9 cellular contexts compared by ENCODE assay signal in genomic region chr12:75641031-75641780, GRCh38.
DNase-seq lines count a peak whose midpoint lies in the region; ATAC-seq and TF ChIP-seq lines count a peak whose summit lies in the region.
"Had no signal": no experiment of that assay in that cellular context is flagged by ENCODE, and none has a peak within 500 bp of the region (broad histone marks: within the 10 kb centered on the region; RNA-seq: fewer than 3 reads in every experiment).

No MANE protein-coding gene starts in this region.

- peak; percentile 86 to 88 for ATAC-seq in CD4-positive, CD25-positive, alpha-beta regulatory T cell (ENCODE audit: low read depth in 2 of 2)
- ATAC-seq in GM19455 (IDR thresholded peaks at IDR 0.05; ENCODE audit: unreplicated experiment) (peak; percentile 99), HG03457 (IDR thresholded peaks at IDR 0.05; ENCODE audit: unreplicated experiment) (peak; percentile 99), esophagus mucosa (peak; percentile 96), omental fat pad (ENCODE audit: low FRiP score) (no peak)

- H3K4me3 ChIP-seq in CD4-positive, CD25-positive, alpha-beta regulatory T cell (ENCODE audit: low read depth, low read length) = peak overlapping the region; percentile 46

- H3K4me3 Mint-ChIP-seq in CD4-positive, CD25-positive, alpha-beta regulatory T cell = peak overlapping the region in 1 of 4 donors; percentile 18

- TF ChIP-seq CTCF in omental fat pad (IDR thresholded peaks at IDR 0.05) = no peak

- peak in 2 of 3 donors; percentile 9 to 61 for DNase-seq in CD4-positive, CD25-positive, alpha-beta regulatory T cell
- DNase-seq in T-helper 22 cell (ENCODE audit: low read depth) (peak; percentile 5), omental fat pad (ENCODE audit: low spot score) (no peak), epidermal melanocyte (ENCODE audit: insufficient read length, low spot score) (no peak)
- peak; percentile 6 for DNase-seq in stimulated activated CD8-positive, alpha-beta memory T cell treated with anti-CD3 and anti-CD28 coated beads, Interleukin-12 subunit alpha, Interleukin-12 subunit beta, amount 100 ng/mL, for 4 hours (ENCODE audit: low read depth)

- no peaks in the 10 kb centered on the region for H3K27me3 ChIP-seq in CD4-positive, CD25-positive, alpha-beta regulatory T cell (ENCODE audit: control insufficient read depth, insufficient read depth, low read length)

- no peaks in the 10 kb centered on the region for H3K36me3 Mint-ChIP-seq in CD4-positive, CD25-positive, alpha-beta regulatory T cell

- H3K9me3 ChIP-seq in CD4-positive, CD25-positive, alpha-beta regulatory T cell (ENCODE audit: control insufficient read depth in 2 of 2, low read length in 2 of 2) = no peaks in the 10 kb centered on the region

- H3K27me3 Mint-ChIP-seq in CD4-positive, CD25-positive, alpha-beta regulatory T cell = peaks cover 5% of the 10 kb centered on the region

- H3K27ac ChIP-seq in CD4-positive, CD25-positive, alpha-beta regulatory T cell (ENCODE audit: insufficient read depth, low read length, poor library complexity, severe bottlenecking) = no peak overlapping the region
- H3K27ac ChIP-seq: parathyroid adenoma had no signal

- H3K9me3 Mint-ChIP-seq in CD4-positive, CD25-positive, alpha-beta regulatory T cell = no peaks in the 10 kb centered on the region

- peaks cover 7% of the 10 kb centered on the region for H3K4me1 ChIP-seq in CD4-positive, CD25-positive, alpha-beta regulatory T cell (ENCODE audit: control insufficient read depth, insufficient read depth, low read length, poor library complexity, severe bottlenecking)
- H3K4me1 ChIP-seq: parathyroid adenoma had no signal

- no peaks in the 10 kb centered on the region for H3K36me3 ChIP-seq in CD4-positive, CD25-positive, alpha-beta regulatory T cell (ENCODE audit: control insufficient read depth, insufficient read depth, low read length)

- H3K4me1 Mint-ChIP-seq in CD4-positive, CD25-positive, alpha-beta regulatory T cell = peaks cover 4 to 16% (median 14%) of the 10 kb centered on the region in 4 donors

- peak overlapping the region in 2 of 3 donors; percentile 16 to 52 for H3K27ac Mint-ChIP-seq in CD4-positive, CD25-positive, alpha-beta regulatory T cell

Comparison
In these comparisons a context has a peak if more than half of its experiments do, and no peak if none do; other contexts are left out.
1. DNase-seq: peak in CD4-positive, CD25-positive, alpha-beta regulatory T cell (2 of 3), T-helper 22 cell (single experiment) and stimulated activated CD8-positive, alpha-beta memory T cell treated with anti-CD3 and anti-CD28 coated beads, Interleukin-12 subunit alpha, Interleukin-12 subunit beta, amount 100 ng/mL, for 4 hours (single experiment); none in omental fat pad (single experiment) and epidermal melanocyte (single experiment).